ENCODE assay signal across 8 cellular contexts in genomic region chr4:4289930-4290850, GRCh38. TPM values are rescaled to one million over a fixed set of nuclear protein-coding genes. Genes with fewer than 3 reads are reported as not detected.
A peak's percentile ranks its signal among the peaks of the same experiment; 100 is the strongest.
DNase-seq lines count a peak whose midpoint lies in the region; ATAC-seq and TF ChIP-seq lines count a peak whose summit lies in the region.

Gene LYAR (minus strand): TSS chr4:4290154. CDS start chr4:4283742, 6,412 bp downstream.
Gene ZBTB49 (plus strand): TSS chr4:4290251. CDS start chr4:4299946, 9,695 bp downstream.

- TF ChIP-seq RAD21 in neural cell (conservative IDR thresholded peaks at IDR 0.05) = peak; percentile 54

- H3K36me3 ChIP-seq in GM23338 (ENCODE audit: insufficient read depth) = peaks cover 9% of the 10 kb centered on the region
- peaks cover 12% of the 10 kb centered on the region for H3K36me3 ChIP-seq in RWPE2 (ENCODE audit: low read depth)
- H3K36me3 ChIP-seq in neural cell (ENCODE audit: insufficient read depth, low read length) = no peaks in the 10 kb centered on the region

- peak; percentile 91 for DNase-seq in ELR (ENCODE audit: low read depth)
- DNase-seq in GM23338 (ENCODE audit: low spot score) = peak; percentile 96
- DNase-seq in LHCN-M2 (ENCODE audit: low read depth) = peak; percentile 82
- peak; percentile 88 for DNase-seq in RWPE2 (ENCODE audit: low spot score)
- DNase-seq in activated gamma-delta T cell (lab: John Stamatoyannopoulos, UW) = peak; percentile 97
- DNase-seq in fibroblast of villous mesenchyme (ENCODE audit: low read depth) = peak; percentile 91

- H4K20me1 ChIP-seq in GM23338 (replicated peaks; ENCODE audit: insufficient read depth) = peaks cover 30% of the 10 kb centered on the region
- no peaks in the 10 kb centered on the region for H4K20me1 ChIP-seq in neural cell (ENCODE audit: insufficient read depth)

- peak within 1 kb of the TSS; percentile 92 for H3K9ac ChIP-seq in neural cell (ENCODE audit: low read length)

- H3K27me3 Mint-ChIP-seq in GM23338 (ENCODE audit: insufficient read depth, low read depth, poor library complexity) = peaks cover 2% of the 10 kb centered on the region
- H3K27me3 Mint-ChIP-seq in stimulated activated naive CD8-positive, alpha-beta T cell treated with anti-CD3 and anti-CD28 coated beads, Interleukin-15, Interleukin-2, amounts not matched to agents 100 ng/mL and 50 ng/mL, for 24 hours = no peaks in the 10 kb centered on the region

- TF ChIP-seq CTCF in GM23338 (conservative IDR thresholded peaks at IDR 0.05; ENCODE audit: low read depth in 2 of 2) (no peak), RWPE2 (IDR thresholded peaks at IDR 0.05; ENCODE audit: poor library complexity, severe bottlenecking) (no peak), fibroblast of villous mesenchyme (IDR thresholded peaks at IDR 0.05; ENCODE audit: insufficient read depth, low read depth, low read length) (no peak), neural cell (IDR thresholded peaks at IDR 0.05; ENCODE audit: poor library complexity, severe bottlenecking) (peak; percentile 19)

- peaks cover 22% of the 10 kb centered on the region for H3K4me1 Mint-ChIP-seq in GM23338
- peaks cover 49% of the 10 kb centered on the region for H3K4me1 Mint-ChIP-seq in stimulated activated naive CD8-positive, alpha-beta T cell treated with anti-CD3 and anti-CD28 coated beads, Interleukin-15, Interleukin-2, amounts not matched to agents 100 ng/mL and 50 ng/mL, for 24 hours (ENCODE audit: low read depth)

- TF ChIP-seq EP300 in neural cell (conservative IDR thresholded peaks at IDR 0.05; ENCODE audit: poor library complexity, severe bottlenecking) = peak; percentile 23

- H3K27ac Mint-ChIP-seq in GM23338 = peak within 1 kb of the TSS; percentile 86
- peak within 1 kb of the TSS; percentile 87 for H3K27ac Mint-ChIP-seq in stimulated activated naive CD8-positive, alpha-beta T cell treated with anti-CD3 and anti-CD28 coated beads, Interleukin-15, Interleukin-2, amounts not matched to agents 100 ng/mL and 50 ng/mL, for 24 hours

- peaks cover 18% of the 10 kb centered on the region for H3K36me3 Mint-ChIP-seq in GM23338 (ENCODE audit: low read depth)
- peaks cover 40% of the 10 kb centered on the region for H3K36me3 Mint-ChIP-seq in stimulated activated naive CD8-positive, alpha-beta T cell treated with anti-CD3 and anti-CD28 coated beads, Interleukin-15, Interleukin-2, amounts not matched to agents 100 ng/mL and 50 ng/mL, for 24 hours (ENCODE audit: low read depth)

- H3K27me3 ChIP-seq in GM23338 (ENCODE audit: insufficient read depth) (no peaks in the 10 kb centered on the region), RWPE2 (ENCODE audit: insufficient read depth, poor library complexity, severe bottlenecking) (no peaks in the 10 kb centered on the region), neural cell (ENCODE audit: insufficient read depth, low read depth, low read length) (no peaks in the 10 kb centered on the region)

- H3K4me1 ChIP-seq in GM23338 (ENCODE audit: insufficient read depth) (peaks cover 20% of the 10 kb centered on the region), RWPE2 (ENCODE audit: insufficient read depth, poor library complexity, severe bottlenecking) (peaks cover 10% of the 10 kb centered on the region)

- H3F3A ChIP-seq in GM23338 (replicated peaks; ENCODE audit: low read depth) (no peaks in the 10 kb centered on the region), neural cell (ENCODE audit: insufficient read depth, low read length, poor library complexity, severe bottlenecking) (no peaks in the 10 kb centered on the region)

- peak within 1 kb of the TSS; percentile 97 for H3K4me3 Mint-ChIP-seq in GM23338
- H3K4me3 Mint-ChIP-seq in stimulated activated naive CD8-positive, alpha-beta T cell treated with anti-CD3 and anti-CD28 coated beads, Interleukin-15, Interleukin-2, amounts not matched to agents 100 ng/mL and 50 ng/mL, for 24 hours = peak within 1 kb of the TSS; percentile 93

- peak within 1 kb of the TSS; percentile 100 for H3K4me2 ChIP-seq in GM23338
- peak within 1 kb of the TSS; percentile 99 for H3K4me2 ChIP-seq in neural cell (ENCODE audit: low read length)

- H3K4me3 ChIP-seq in GM23338 (peak within 1 kb of the TSS; percentile 99), RWPE2 (ENCODE audit: severe bottlenecking) (peak within 1 kb of the TSS; percentile 65), fibroblast of villous mesenchyme (ENCODE audit: low read depth, low read length) (peak within 1 kb of the TSS; percentile 86), neural cell (ENCODE audit: low read length) (peak within 1 kb of the TSS; percentile 95)

- H3K9me2 ChIP-seq in GM23338 (ENCODE audit: insufficient read depth) (no peaks in the 10 kb centered on the region), neural cell (ENCODE audit: insufficient read depth, low read length) (no peaks in the 10 kb centered on the region)

- H3K79me2 ChIP-seq in GM23338 (replicated peaks; ENCODE audit: insufficient read depth) (peaks cover 93% of the 10 kb centered on the region), neural cell (replicated peaks; ENCODE audit: insufficient read depth, low read length) (peaks cover 50% of the 10 kb centered on the region)

- no peaks in the 10 kb centered on the region for H3K9me3 ChIP-seq in RWPE2 (ENCODE audit: severe bottlenecking)
- H3K9me3 ChIP-seq in neural cell (ENCODE audit: low read length) = no peaks in the 10 kb centered on the region

- peak within 1 kb of the TSS; percentile 93 for H2AFZ ChIP-seq in GM23338
- peak within 1 kb of the TSS; percentile 90 for H2AFZ ChIP-seq in neural cell (ENCODE audit: low read depth, low read length)

- H3K27ac ChIP-seq in GM23338 (ENCODE audit: low read depth) (no peak within 1 kb of the TSS), RWPE2 (ENCODE audit: poor library complexity, severe bottlenecking) (no peak within 1 kb of the TSS), neural cell (ENCODE audit: low read length) (peak within 1 kb of the TSS; percentile 78)

- no peaks in the 10 kb centered on the region; the same call in 2 of the 3 replicates for H3K9me3 Mint-ChIP-seq in GM23338
- H3K9me3 Mint-ChIP-seq in stimulated activated naive CD8-positive, alpha-beta T cell treated with anti-CD3 and anti-CD28 coated beads, Interleukin-15, Interleukin-2, amounts not matched to agents 100 ng/mL and 50 ng/mL, for 24 hours = no peaks in the 10 kb centered on the region

- peak; percentile 91 for ATAC-seq in GM23338
- peak; percentile 82 for ATAC-seq in RWPE2 (ENCODE audit: low read depth)

TF ChIP-seq in GM23338, 12 proteins besides CTCF, POLR2A, EP300 and RAD21 (continues in another document):
- TF ChIP-seq ETS1 (IDR thresholded peaks at IDR 0.05) = peak; percentile 70; the same call in 1 of the 2 replicates
- TF ChIP-seq POLR2AphosphoS5 (IDR thresholded peaks at IDR 0.05; ENCODE audit: low read depth) = peak; percentile 99

TF ChIP-seq in neural cell, 6 proteins besides CTCF, POLR2A, EP300 and RAD21:
- TF ChIP-seq SMC3 (conservative IDR thresholded peaks at IDR 0.05; ENCODE audit: poor library complexity) (peak; percentile 43), TAF1 (IDR thresholded peaks at IDR 0.05; ENCODE audit: low read depth) (peak; percentile 83), POLR2AphosphoS5 (IDR thresholded peaks at IDR 0.05) (peak; percentile 97), MXI1 (conservative IDR thresholded peaks at IDR 0.05; ENCODE audit: poor library complexity, severe bottlenecking) (peak; percentile 99), EZH2 (IDR thresholded peaks at IDR 0.05; ENCODE audit: borderline replicate concordance, insufficient read depth, low read length, poor library complexity, severe bottlenecking) (no peak), REST (IDR thresholded peaks at IDR 0.05; ENCODE audit: borderline replicate concordance) (peak; percentile 62)

RNA-seq across cellular contexts. Expression of gene LYAR, which starts in this region (rescaled TPM):
- 33.5 and 44.0 TPM in 2 replicates for total RNA-seq in GM23338 (2014; rRNA removed; shearing (Covaris generic))
- polyA plus RNA-seq in GM23338 (2016; fragmentation: Nextera tagmentation; extraction: Ambion mirVana) (87.8 and 105 TPM in 2 replicates), neural cell (10.0 and 14.7 TPM in 2 replicates)
- total RNA-seq in LHCN-M2 (2014; rRNA removed) (26.1 and 26.6 TPM in 2 replicates), fibroblast of villous mesenchyme (6.1 and 12.1 TPM in 2 replicates)
- polyA plus RNA-seq in LHCN-M2 (2012) = 9.7 TPM
- polyA minus RNA-seq in neural cell = 8.8 and 9.7 TPM in 2 replicates

RNA-seq across cellular contexts. Expression of gene ZBTB49, which starts in this region (rescaled TPM):
- total RNA-seq in GM23338 (2014; rRNA removed; shearing (Covaris generic)) = 4.1 and 12.2 TPM in 2 replicates
- 4.5 and 6.0 TPM in 2 replicates for polyA plus RNA-seq in GM23338 (2016; fragmentation: Nextera tagmentation; extraction: Ambion mirVana)
- total RNA-seq in LHCN-M2 (2014; rRNA removed) = 2.9 and 3.8 TPM in 2 replicates
- 2.2 TPM for polyA plus RNA-seq in LHCN-M2 (2012)
- 6.4 and 9.9 TPM in 2 replicates for total RNA-seq in fibroblast of villous mesenchyme
- polyA plus RNA-seq in neural cell = 16.3 and 16.5 TPM in 2 replicates
- 27.2 and 27.8 TPM in 2 replicates for polyA minus RNA-seq in neural cell
